ENCODE assay signal across 8 cellular contexts in genomic region chrX:49172280-49172780, GRCh38. TPM values are rescaled to one million over a fixed set of nuclear protein-coding genes. Genes with fewer than 3 reads are reported as not detected.
DNase-seq lines count a peak whose midpoint lies in the region; ATAC-seq and TF ChIP-seq lines count a peak whose summit lies in the region.

No MANE protein-coding gene starts in this region.

- WGBS in HUES64, result 3% methylated on average over 37 of the region's 37 CpGs

- peak overlapping the region; percentile 86 for H3K4me3 Mint-ChIP-seq in activated naive CD8-positive, alpha-beta T cell

- H3K36me3 Mint-ChIP-seq in activated naive CD8-positive, alpha-beta T cell, result no peaks in the 10 kb centered on the region

- no peaks in the 10 kb centered on the region for H3K36me3 ChIP-seq in HUES64 (ENCODE audit: insufficient read depth, low read length)
- peaks cover 7% of the 10 kb centered on the region; the same call in 1 of the 2 replicates for H3K36me3 ChIP-seq in SJCRH30
- H3K36me3 ChIP-seq in right atrium auricular region, result peaks cover 22% of the 10 kb centered on the region

- H3K9me3 ChIP-seq in HUES64 (ENCODE audit: insufficient read depth, low read depth, low read length) (no peaks in the 10 kb centered on the region), SJCRH30 (replicated peaks) (no peaks in the 10 kb centered on the region), right atrium auricular region (no peaks in the 10 kb centered on the region)

- H3K4me3 ChIP-seq in HUES64 (ENCODE audit: low read length) (peak overlapping the region; percentile 57), SJCRH30 (peak overlapping the region; percentile 81), right atrium auricular region (peak overlapping the region; percentile 48 to 64), skin epidermis (peak overlapping the region; percentile 46 to 65 (median 58))

- H3K9me3 Mint-ChIP-seq in activated naive CD8-positive, alpha-beta T cell (ENCODE audit: low read depth), result no peaks in the 10 kb centered on the region

- H3K9ac ChIP-seq in HUES64 (ENCODE audit: low read depth, low read length), result no peak overlapping the region

- H3K4me1 Mint-ChIP-seq in activated naive CD8-positive, alpha-beta T cell (ENCODE audit: low read depth), result peaks cover 28% of the 10 kb centered on the region

- no peak overlapping the region for H3K27ac ChIP-seq in HUES64 (ENCODE audit: low read depth, low read length)
- H3K27ac ChIP-seq in SJCRH30, result peak overlapping the region; percentile 91
- peak overlapping the region; percentile 89 to 91 for H3K27ac ChIP-seq in right atrium auricular region
- peak overlapping the region; percentile 67 to 96 (median 93) for H3K27ac ChIP-seq in skin epidermis

- DNase-seq in COLO668 (lab: John Stamatoyannopoulos, UW; ENCODE audit: unreplicated experiment), result peak; percentile 81
- peak; percentile 51 to 56 for DNase-seq in SJCRH30
- DNase-seq in right atrium auricular region (ENCODE audit: low spot score), result peak; percentile 84
- DNase-seq in NCI-H187 treated with DMSO at 0.1 percent for 48 hours (lab: John Stamatoyannopoulos, UW), result no peak

- peaks cover 35% of the 10 kb centered on the region for H3K27me3 ChIP-seq in HUES64 (ENCODE audit: insufficient read depth, low read length)
- H3K27me3 ChIP-seq in SJCRH30, result no peaks in the 10 kb centered on the region
- H3K27me3 ChIP-seq in right atrium auricular region, result no peaks in the 10 kb centered on the region

- H3K27me3 Mint-ChIP-seq in activated naive CD8-positive, alpha-beta T cell, result no peaks in the 10 kb centered on the region

- ATAC-seq in GM21390 (IDR thresholded peaks at IDR 0.05; ENCODE audit: unreplicated experiment), result peak; percentile 72

- H3K27ac Mint-ChIP-seq in activated naive CD8-positive, alpha-beta T cell, result peak overlapping the region; percentile 89

- TF ChIP-seq CTCF in right atrium auricular region (IDR thresholded peaks at IDR 0.05), result no peak

- H3K4me1 ChIP-seq in HUES64 (ENCODE audit: insufficient read depth, low read length) (0 out of 2 replicates have a peak, but pooled peaks cover 5% of the 10 kb centered on the region), SJCRH30 (no peaks in the 10 kb centered on the region), right atrium auricular region (peaks cover 0 to 12% of the 10 kb centered on the region in 2 donors)

RNA-seq across cellular contexts. Expression of gene PLP2, which starts 0.6 kb away (rescaled TPM):
- 2.8 TPM for polyA plus RNA-seq in HUES64 (2013, experiment 1 of 2)
- polyA plus RNA-seq in HUES64 (2013, experiment 2 of 2), result 3.8 TPM
- 50.3 and 56.6 TPM in 2 replicates for total RNA-seq in SJCRH30 (2014; rRNA removed; shearing (Covaris generic))
- 10 to 100 TPM; 47.8 to 64.8 TPM for total RNA-seq in right atrium auricular region

RNA-seq across cellular contexts. Expression of gene MAGIX, which starts 9.8 kb away (rescaled TPM):
- 0.20 TPM for polyA plus RNA-seq in HUES64 (2013, experiment 1 of 2)
- polyA plus RNA-seq in HUES64 (2013, experiment 2 of 2), result 0.57 TPM
- 0.53 and 1.2 TPM in 2 replicates for total RNA-seq in SJCRH30 (2014; rRNA removed; shearing (Covaris generic))
- total RNA-seq in right atrium auricular region, result 10 to 100 TPM; 18.9 to 23.4 TPM

RNA-seq across cellular contexts. Expression of gene PRICKLE3, which starts 13.8 kb away (rescaled TPM):
- polyA plus RNA-seq in HUES64 (2013, experiment 1 of 2), result 5.7 TPM
- 5.5 TPM for polyA plus RNA-seq in HUES64 (2013, experiment 2 of 2)
- 3.4 TPM in 2 replicates for total RNA-seq in SJCRH30 (2014; rRNA removed; shearing (Covaris generic))
- 10 to 100 TPM in 1 of 2 donors, 1 to 10 TPM in 1; 7.2 to 12.7 TPM for total RNA-seq in right atrium auricular region

RNA-seq across cellular contexts. Expression of gene SYP, which starts 27.7 kb away (rescaled TPM):
- 3.6 TPM for polyA plus RNA-seq in HUES64 (2013, experiment 1 of 2)
- 3.9 TPM for polyA plus RNA-seq in HUES64 (2013, experiment 2 of 2)
- 0.10 and 0.45 TPM in 2 replicates for total RNA-seq in SJCRH30 (2014; rRNA removed; shearing (Covaris generic))
- total RNA-seq in right atrium auricular region, result 1 to 10 TPM; 2.8 to 3.5 TPM

RNA-seq across cellular contexts. Expression of gene GPKOW, which starts 48.8 kb away (rescaled TPM):
- polyA plus RNA-seq in HUES64 (2013, experiment 1 of 2), result 12.0 TPM
- polyA plus RNA-seq in HUES64 (2013, experiment 2 of 2), result 17.5 TPM
- 13.0 and 14.3 TPM in 2 replicates for total RNA-seq in SJCRH30 (2014; rRNA removed; shearing (Covaris generic))
- total RNA-seq in right atrium auricular region, result 10 to 100 TPM; 17.7 to 26.1 TPM
